ENCODE assay signal across 11 cellular contexts in genomic region chr3:10195692-10196091, GRCh38. TPM values are rescaled to one million over a fixed set of nuclear protein-coding genes. Genes with fewer than 3 reads are reported as not detected.
A peak's percentile ranks its signal among the peaks of the same experiment; 100 is the strongest.
DNase-seq lines count a peak whose midpoint lies in the region; ATAC-seq and TF ChIP-seq lines count a peak whose summit lies in the region.
"Had no signal": no experiment of that assay in that cellular context is flagged by ENCODE, and none has a peak within 500 bp of the region (broad histone marks: within the 10 kb centered on the region; RNA-seq: fewer than 3 reads in every experiment).

No MANE protein-coding gene starts in this region.

- no peak overlapping the region for H3K4me2 ChIP-seq in IMR-90 (ENCODE audit: low read depth, low read length)

- in situ Hi-C loops in IMR-90 (cut with MboI; ENCODE audit: low sequenced_read_pairs), result no loop called here
- in situ Hi-C loops in brain microvascular endothelial cell (cut with HindIII; ENCODE audit: low pct_ligation_motif_present, low sequenced_read_pairs), result no loop called here
- in situ Hi-C loops in HAP-1 (cut with MboI; ENCODE audit: low sequenced_read_pairs), result no loop called here

- POLR2A ChIA-PET in AG04450 (lab: Yijun Ruan, JAX), result no interaction called here
- POLR2A ChIA-PET in IMR-90 (lab: Charles Lee; ENCODE audit: unreplicated experiment), result no interaction called here

- H4K8ac ChIP-seq in IMR-90 (ENCODE audit: low read depth in 2 of 2, low read length in 2 of 2), result peak overlapping the region; percentile 24 to 78; a peak in 2 of 4 replicates

- peak overlapping the region; percentile 25; the same call in 1 of the 2 replicates for H3K23ac ChIP-seq in IMR-90 (ENCODE audit: low read depth, low read length)

- H4K20me1 ChIP-seq in IMR-90 (ENCODE audit: insufficient read depth, low read length), result 0 out of 2 replicates have a peak, but pooled peaks cover 3% of the 10 kb centered on the region

- no peak overlapping the region for H3K18ac ChIP-seq in IMR-90 (ENCODE audit: low read depth, low read length)

- H2BK15ac ChIP-seq in IMR-90 (ENCODE audit: low read depth, low read length), result peak overlapping the region; percentile 94; the same call in 2 of the 3 replicates

- H3K56ac ChIP-seq in IMR-90 (ENCODE audit: extremely low read depth, insufficient read depth, low read length), result no peak overlapping the region

- H3K4ac ChIP-seq in IMR-90 (ENCODE audit: low read depth, low read length), result peak overlapping the region; percentile 94

- no peaks in the 10 kb centered on the region; the same call in 1 of the 2 replicates for H3K9me3 ChIP-seq in AG04450 (ENCODE audit: control insufficient read depth, insufficient read depth, low read length)
- no peaks in the 10 kb centered on the region for H3K9me3 ChIP-seq in IMR-90 (ENCODE audit: control insufficient read depth, insufficient read depth, low read length)
- H3K9me3 ChIP-seq in HAP-1, result no peaks in the 10 kb centered on the region

- H4K5ac ChIP-seq in IMR-90 (ENCODE audit: low read depth, low read length), result peak overlapping the region; percentile 23; the same call in 1 of the 2 replicates

- peak overlapping the region; percentile 14 for H2AFZ ChIP-seq in IMR-90 (replicated peaks; ENCODE audit: low read length, poor library complexity)

- H3K4me3 ChIP-seq in AG04450 (ENCODE audit: low read depth, low read length) (no peak overlapping the region), IMR-90 (ENCODE audit: insufficient read depth, low read depth, low read length) (no peak overlapping the region), brain microvascular endothelial cell (ENCODE audit: low read depth, low read length) (no peak overlapping the region), HAP-1 (no peak overlapping the region)

- peak overlapping the region; percentile 80 for H2BK5ac ChIP-seq in IMR-90 (ENCODE audit: low read depth, low read length, poor library complexity, severe bottlenecking)

- 100% methylated on average over 1 of the region's 8 CpGs; no CpG with 5 or more reads in 1 of the 2 experiments for WGBS in IMR-90 (ENCODE audit: extremely low coverage in 2 of 2, insufficient read length in 1 of 2), 2 experiments

- TF ChIP-seq CTCF in AG04450 (IDR thresholded peaks at IDR 0.05; ENCODE audit: low read depth, low read length) (no peak), IMR-90 (conservative IDR thresholded peaks at IDR 0.05; ENCODE audit: low read depth, low read length) (no peak), brain microvascular endothelial cell (IDR thresholded peaks at IDR 0.05; ENCODE audit: low read depth, low read length, missing control alignments) (no peak)

- intact Hi-C loops in IMR-90 (cut with micrococcal nuclease), result no loop called here

- peak overlapping the region; percentile 53 for H4K91ac ChIP-seq in IMR-90 (ENCODE audit: insufficient read depth, low read depth, low read length)

- H3K27me3 ChIP-seq in AG04450 (ENCODE audit: control insufficient read depth, insufficient read depth, low read length) (no peaks in the 10 kb centered on the region), IMR-90 (ENCODE audit: control insufficient read depth, insufficient read depth, low read length) (no peaks in the 10 kb centered on the region), brain microvascular endothelial cell (replicated peaks) (no peaks in the 10 kb centered on the region), HAP-1 (ENCODE audit: low read depth) (no peaks in the 10 kb centered on the region)

- H2AK5ac ChIP-seq in IMR-90 (ENCODE audit: low read depth, low read length), result peak overlapping the region; percentile 91

- dilution Hi-C loops in IMR-90 (cut with HindIII; ENCODE audit: low sequenced_read_pairs, unreplicated experiment), result no loop called here

- no peaks in the 10 kb centered on the region for H3K36me3 ChIP-seq in IMR-90 (ENCODE audit: control insufficient read depth, insufficient read depth, low read length)
- no peaks in the 10 kb centered on the region for H3K36me3 ChIP-seq in brain microvascular endothelial cell (replicated peaks)
- H3K36me3 ChIP-seq in HAP-1 (replicated peaks), result no peaks in the 10 kb centered on the region

- CTCF ChIA-PET in AG04450 (lab: Charles Lee), result no interaction called here
- CTCF ChIA-PET in IMR-90 (lab: Yijun Ruan, JAX), result no interaction called here

- BruUV-seq in IMR-90 (replicated peaks; lab: Mats Ljungman, UMichigan), result no TSS peak

- H3K79me1 ChIP-seq in IMR-90 (ENCODE audit: low read depth in 1 of 2, low read length in 2 of 2), result peaks cover 23 to 61% of the 10 kb centered on the region in 2 experiments

- DNase-seq in AG04450 (ENCODE audit: low read depth, low spot score) (no peak), IMR-90 (no peak), brain microvascular endothelial cell (no peak), nucleus accumbens (lab: John Stamatoyannopoulos, UW) (peak in 30 of 56 donors; percentile 15 to 68 (median 42)), NCI-H2196 (lab: John Stamatoyannopoulos, UW; ENCODE audit: unreplicated experiment) (no peak), HAP-1 (ENCODE audit: low spot score in 2 of 2) (no peak), NCI-H1092 (lab: John Stamatoyannopoulos, UW) (no peak)
- DNase-seq: activated CD8-positive, alpha-beta memory T cell treated with anti-CD3 and anti-CD28 coated beads for 24 hours; NCI-H1436 had no signal

- peak overlapping the region; percentile 56 for H3K14ac ChIP-seq in IMR-90 (replicated peaks; ENCODE audit: low read depth, low read length)

- peak overlapping the region; percentile 90; the same call in 1 of the 2 replicates for H2BK20ac ChIP-seq in IMR-90 (ENCODE audit: low read depth, low read length)

- H3K9me1 ChIP-seq in IMR-90 (ENCODE audit: insufficient read depth, low read length), result peaks cover 45% of the 10 kb centered on the region

- TF ChIP-seq POLR2A in IMR-90 (IDR thresholded peaks at IDR 0.05; ENCODE audit: low read depth, low read length), result no peak

- peak overlapping the region; percentile 88 for H2AK9ac ChIP-seq in IMR-90 (replicated peaks; ENCODE audit: low read depth, low read length, poor library complexity)

- TF ChIP-seq RAD21 in IMR-90 (IDR thresholded peaks at IDR 0.05; ENCODE audit: low read length), result no peak

- ATAC-seq in IMR-90 (ENCODE audit: low read depth) (no peak), HG03159 (IDR thresholded peaks at IDR 0.05; ENCODE audit: unreplicated experiment) (no peak)
- ATAC-seq: Right ventricle myocardium inferior had no signal

- H3K4me1 ChIP-seq in IMR-90 (ENCODE audit: control insufficient read depth, insufficient read depth, low read length) (peaks cover 39% of the 10 kb centered on the region), HAP-1 (no peaks in the 10 kb centered on the region)

- H2BK120ac ChIP-seq in IMR-90 (ENCODE audit: low read depth, low read length), result peak overlapping the region; percentile 91

- H3K9ac ChIP-seq in IMR-90 (ENCODE audit: low read depth, low read length), result no peak overlapping the region

- H3K27ac ChIP-seq in AG04450 (ENCODE audit: low read depth, low read length) (peak overlapping the region; percentile 31), IMR-90 (ENCODE audit: insufficient read depth, low read length) (peak overlapping the region; percentile 21; the same call in 1 of the 2 replicates), brain microvascular endothelial cell (peak overlapping the region; percentile 85)

TF ChIP-seq in IMR-90, 13 proteins besides CTCF, POLR2A, EP300 and RAD21:
- TF ChIP-seq RCOR1 (IDR thresholded peaks at IDR 0.05; ENCODE audit: insufficient replicate concordance, low read length) (no peak), RFX5 (IDR thresholded peaks at IDR 0.05; ENCODE audit: low read depth, low read length) (no peak), NFE2L2 (IDR thresholded peaks at IDR 0.05; ENCODE audit: low read depth, low read length) (no peak), USF2 (IDR thresholded peaks at IDR 0.05; ENCODE audit: low read depth, low read length) (no peak)
TF ChIP-seq in IMR-90: peak in this region for 0.

RNA-seq across cellular contexts. Expression of gene IRAK2, which starts 31.0 kb away (rescaled TPM):
- 7.6 and 8.9 TPM in 2 replicates for polyA plus RNA-seq in AG04450 (2011; rRNA removed)
- 8.4 and 11.4 TPM in 2 replicates for polyA minus RNA-seq in AG04450 (2011; rRNA and poly(A)+ RNA removed)
- 8.1 and 8.6 TPM in 2 replicates for total RNA-seq in IMR-90 (2012; rRNA removed)
- polyA plus RNA-seq in IMR-90 (2012; rRNA removed), result 6.9 and 7.8 TPM in 2 replicates
- 5.1 and 6.1 TPM in 2 replicates for polyA plus RNA-seq in IMR-90 (2012; cell fraction: cytosol; rRNA removed)
- polyA plus RNA-seq in IMR-90 (2012; cell fraction: nucleus; rRNA removed; ENCODE audit: low replicate concordance), result 4.2 and 6.2 TPM in 2 replicates

RNA-seq across cellular contexts. Expression of gene TATDN2, which starts 52.6 kb away (rescaled TPM):
- polyA plus RNA-seq in AG04450 (2011; rRNA removed), result 17.7 and 20.5 TPM in 2 replicates
- polyA minus RNA-seq in AG04450 (2011; rRNA and poly(A)+ RNA removed), result 29.1 and 30.2 TPM in 2 replicates
- 7.8 and 9.0 TPM in 2 replicates for total RNA-seq in IMR-90 (2012; rRNA removed)
- 15.0 and 18.8 TPM in 2 replicates for polyA plus RNA-seq in IMR-90 (2012; rRNA removed)
- 9.1 and 10.1 TPM in 2 replicates for polyA plus RNA-seq in IMR-90 (2012; cell fraction: cytosol; rRNA removed)
- 11.1 and 22.6 TPM in 2 replicates for polyA plus RNA-seq in IMR-90 (2012; cell fraction: nucleus; rRNA removed; ENCODE audit: low replicate concordance)

RNA-seq across cellular contexts. Expression of gene VHL, which starts 54.1 kb away (rescaled TPM):
- 12.7 and 13.7 TPM in 2 replicates for polyA plus RNA-seq in AG04450 (2011; rRNA removed)
- 16.2 and 19.9 TPM in 2 replicates for polyA minus RNA-seq in AG04450 (2011; rRNA and poly(A)+ RNA removed)
- 11.8 and 19.2 TPM in 2 replicates for total RNA-seq in IMR-90 (2012; rRNA removed)
- polyA plus RNA-seq in IMR-90 (2012; rRNA removed), result 8.9 and 11.7 TPM in 2 replicates
- 4.9 and 7.9 TPM in 2 replicates for polyA plus RNA-seq in IMR-90 (2012; cell fraction: cytosol; rRNA removed)
- polyA plus RNA-seq in IMR-90 (2012; cell fraction: nucleus; rRNA removed; ENCODE audit: low replicate concordance), result 6.8 and 15.4 TPM in 2 replicates

Comparison
In these comparisons a context has a peak if more than half of its experiments do, and no peak if none do; other contexts are left out.
1. DNase-seq: peak in nucleus accumbens (30 of 56); none in AG04450 (single experiment), IMR-90 (single experiment), brain microvascular endothelial cell (single experiment), NCI-H2196 (single experiment), HAP-1 (0 of 2) and NCI-H1092 (single experiment).
2. H3K27ac ChIP-seq: peak in every context shown above with its lines; median percentile 85 in brain microvascular endothelial cell; 31 in AG04450; 21 in IMR-90.